ENCODE assay signal across 1 cellular context in genomic region chr1:205775015-205775716, GRCh38.
A peak's percentile ranks its signal among the peaks of the same experiment; 100 is the strongest.
TF ChIP-seq lines count a peak whose summit lies in the region.

Gene RAB29, minus strand, starts transcription at chr1:205775482. Its CDS starts 526 bp downstream, at chr1:205774956.

TF ChIP-seq in K562, 482 proteins besides CTCF, POLR2A, EP300 and RAD21 (continued from another document and continues in another):
- peak; percentile 63 for TF ChIP-seq ZBTB40 (IDR thresholded peaks at IDR 0.05)
- no peak for TF ChIP-seq ZBTB40 (CRISPR knock-in tag; IDR thresholded peaks at IDR 0.05)
- TF ChIP-seq ZNF512 (tag; IDR thresholded peaks at IDR 0.05), result no peak
- no peak for TF ChIP-seq SMAD1 (IDR thresholded peaks at IDR 0.05; ENCODE audit: low read depth, low read length, partially characterized antibody)
- TF ChIP-seq HES1 (IDR thresholded peaks at IDR 0.05; ENCODE audit: low read depth), result no peak
- peak; percentile 67 for TF ChIP-seq SMAD4 (CRISPR knock-in tag; conservative IDR thresholded peaks at IDR 0.05)
- TF ChIP-seq ZNF134 (CRISPR knock-in tag; conservative IDR thresholded peaks at IDR 0.05), result 0 out of 2 replicates have a peak, but pooled peaks have one; percentile 8
- TF ChIP-seq STAT5A (IDR thresholded peaks at IDR 0.05; ENCODE audit: borderline replicate concordance, low read length), result no peak
- peak; percentile 65 for TF ChIP-seq SMARCE1 (IDR thresholded peaks at IDR 0.05)
- TF ChIP-seq BACH1 (tag; IDR thresholded peaks at IDR 0.05), result peak; percentile 75; the same call in 1 of the 2 replicates
- TF ChIP-seq MYC (IDR thresholded peaks at IDR 0.05; ENCODE audit: low read depth, low read length), result peak; percentile 86
- peak; percentile 54; the same call in 1 of the 2 replicates for TF ChIP-seq MYC (CRISPR knock-in tag; IDR thresholded peaks at IDR 0.05; ENCODE audit: borderline replicate concordance, low read depth)
- no peak for TF ChIP-seq HMBOX1 (IDR thresholded peaks at IDR 0.05)
- TF ChIP-seq ZBTB17 (CRISPR knock-in tag; IDR thresholded peaks at IDR 0.05), result peak; percentile 76
- TF ChIP-seq ZC3H8 (IDR thresholded peaks at IDR 0.05), result no peak
- TF ChIP-seq SMC3 (conservative IDR thresholded peaks at IDR 0.05; ENCODE audit: insufficient read depth, low read depth, low read length), result no peak
- no peak for TF ChIP-seq CBFA2T3 (IDR thresholded peaks at IDR 0.05)
- TF ChIP-seq ZNF280A (IDR thresholded peaks at IDR 0.05; ENCODE audit: low read depth, partially characterized antibody), result no peak
- no peak for TF ChIP-seq RUNX1 (IDR thresholded peaks at IDR 0.05; ENCODE audit: low read depth)
- TF ChIP-seq SMAD2 (IDR thresholded peaks at IDR 0.05; ENCODE audit: low read depth, low read length), result no peak
- no peak for TF ChIP-seq U2AF2 (optimal IDR thresholded peaks at IDR 0.05; ENCODE audit: low read depth, low read length)
- TF ChIP-seq PRDM10 (IDR thresholded peaks at IDR 0.05; ENCODE audit: partially characterized antibody), result peak; percentile 31
- no peak for TF ChIP-seq RNF2 (IDR thresholded peaks at IDR 0.05)
- no peak for TF ChIP-seq ZNF699 (CRISPR knock-in tag; IDR thresholded peaks at IDR 0.05; ENCODE audit: insufficient replicate concordance)
- TF ChIP-seq ZFP36 (IDR thresholded peaks at IDR 0.05; ENCODE audit: low read depth, low read length, partially characterized antibody), result no peak
- TF ChIP-seq USF1 (CRISPR knock-in tag; IDR thresholded peaks at IDR 0.05), result peak; percentile 98
- TF ChIP-seq MLX (CRISPR knock-in tag; conservative IDR thresholded peaks at IDR 0.05), result no peak
- no peak for TF ChIP-seq STAG1 (CRISPR knock-in tag; IDR thresholded peaks at IDR 0.05; ENCODE audit: borderline replicate concordance)
- TF ChIP-seq KLF16 (IDR thresholded peaks at IDR 0.05), result no peak
- TF ChIP-seq ZNF778 (CRISPR knock-in tag; IDR thresholded peaks at IDR 0.05), result no peak
- no peak for TF ChIP-seq PPARD (CRISPR knock-in tag; IDR thresholded peaks at IDR 0.05)
- TF ChIP-seq ZNF124 (CRISPR knock-in tag; IDR thresholded peaks at IDR 0.05), result no peak
- TF ChIP-seq TRIM28 (IDR thresholded peaks at IDR 0.05), result no peak
- no peak for TF ChIP-seq MEF2A (IDR thresholded peaks at IDR 0.05; ENCODE audit: control insufficient read depth, low read depth, low read length)
- TF ChIP-seq HNRNPLL (IDR thresholded peaks at IDR 0.05; ENCODE audit: low read depth, low read length, poor library complexity, severe bottlenecking), result no peak
- TF ChIP-seq HDAC8 (tag; IDR thresholded peaks at IDR 0.05), result no peak
- TF ChIP-seq ZNF561 (CRISPR knock-in tag; conservative IDR thresholded peaks at IDR 0.05), result no peak
- TF ChIP-seq TAF15 (IDR thresholded peaks at IDR 0.05; ENCODE audit: low read depth, low read length), result no peak
- TF ChIP-seq NR1H2 (CRISPR knock-in tag; IDR thresholded peaks at IDR 0.05), result no peak
- TF ChIP-seq ZBTB2 (IDR thresholded peaks at IDR 0.05), result no peak; the same call in 1 of the 2 replicates
- no peak for TF ChIP-seq TCF3 (CRISPR knock-in tag; IDR thresholded peaks at IDR 0.05)
- no peak for TF ChIP-seq ZBTB9 (CRISPR knock-in tag; IDR thresholded peaks at IDR 0.05)
